Comparison of ENCODE assay signal across 10 cellular contexts in the genomic region with DNA sequence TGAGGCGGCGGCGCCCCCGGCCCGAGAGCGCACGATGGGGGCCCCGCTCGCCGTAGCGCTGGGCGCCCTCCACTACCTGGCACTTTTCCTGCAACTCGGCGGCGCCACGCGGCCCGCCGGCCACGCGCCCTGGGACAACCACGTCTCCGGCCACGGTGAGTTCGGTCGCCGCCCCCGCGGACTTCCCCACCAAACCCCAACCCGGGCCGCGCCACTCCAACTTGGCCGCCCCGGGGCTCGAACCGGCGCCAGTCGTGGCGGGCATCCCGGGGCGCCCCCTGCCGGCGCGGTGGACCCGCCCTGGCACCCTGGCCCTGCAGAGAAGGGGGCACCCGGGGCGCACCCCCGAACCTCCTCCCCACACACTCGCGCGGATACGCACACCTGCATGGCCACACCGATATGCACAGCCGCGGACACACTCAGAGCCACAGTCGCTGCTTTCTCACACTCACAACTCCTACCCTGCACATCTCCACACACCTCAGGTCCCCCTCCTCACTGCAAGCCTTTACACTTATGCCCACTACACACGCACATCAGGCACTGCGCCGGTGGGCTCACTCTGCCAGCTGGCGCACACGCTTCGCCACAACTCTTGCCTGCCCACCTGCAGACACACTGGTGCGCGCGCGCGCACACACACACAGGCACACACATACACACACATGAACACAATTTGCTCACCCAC. TPM values are rescaled to one million over a fixed set of nuclear protein-coding genes. Genes with fewer than 3 reads are reported as not detected.
DNase-seq lines count a peak whose midpoint lies in the region; ATAC-seq and TF ChIP-seq lines count a peak whose summit lies in the region.
"Had no signal": no experiment of that assay in that cellular context is flagged by ENCODE, and none has a peak within 500 bp of the region (broad histone marks: within the 10 kb centered on the region; RNA-seq: fewer than 3 reads in every experiment).

No MANE protein-coding gene starts in this region.

- no peaks in the 10 kb centered on the region for H3K36me3 Mint-ChIP-seq in T-helper 1 cell treated with Interleukin-12 subunit alpha and Interleukin-12 subunit beta and Interleukin-4 antibody, amounts not matched to agents 30 μg/mL and 1 μg/mL, for 36 hours (ENCODE audit: low read depth)

- H3K27ac Mint-ChIP-seq in T-helper 1 cell treated with Interleukin-12 subunit alpha and Interleukin-12 subunit beta and Interleukin-4 antibody, amounts not matched to agents 30 μg/mL and 1 μg/mL, for 36 hours: no peak overlapping the region
- H3K27ac Mint-ChIP-seq: activated CD4-positive, alpha-beta memory T cell treated with anti-CD3 and anti-CD28 coated beads for 36 hours had no signal

- ATAC-seq in HG02885 (IDR thresholded peaks at IDR 0.05; ENCODE audit: poor library complexity, unreplicated experiment): no peak
- no peak for ATAC-seq in HG02642 (IDR thresholded peaks at IDR 0.05; ENCODE audit: poor library complexity, unreplicated experiment)
- ATAC-seq in HG03097 (IDR thresholded peaks at IDR 0.05; ENCODE audit: low FRiP score, unreplicated experiment): no peak

- intact Hi-C loops in spleen (cut with DNase I; ENCODE audit: low total_unique reads): no loop called here

- DNase-seq in T-helper 1 cell: no peak
- no peak for DNase-seq in SK-N-MC (ENCODE audit: low read depth, low spot score)
- DNase-seq in right atrium auricular region (ENCODE audit: low spot score): no peak
- no peak for DNase-seq in spleen

- H3K4me3 ChIP-seq in SK-N-MC (peak overlapping the region; percentile 73), right atrium auricular region (peak overlapping the region; percentile 61 to 64), spleen (peak overlapping the region; percentile 39 to 74 (median 42))

- H3K9ac ChIP-seq in SK-N-MC (ENCODE audit: insufficient read length): peak overlapping the region; percentile 41

- H3K9me3 Mint-ChIP-seq in T-helper 1 cell treated with Interleukin-12 subunit alpha and Interleukin-12 subunit beta and Interleukin-4 antibody, amounts not matched to agents 30 μg/mL and 1 μg/mL, for 36 hours: no peaks in the 10 kb centered on the region
- H3K9me3 Mint-ChIP-seq: activated CD4-positive, alpha-beta memory T cell treated with anti-CD3 and anti-CD28 coated beads for 36 hours had no signal

- peaks cover 0 to 7% of the 10 kb centered on the region in 2 donors for H3K27me3 ChIP-seq in right atrium auricular region
- peaks cover 0 to 87% (median 38%) of the 10 kb centered on the region in 7 donors for H3K27me3 ChIP-seq in spleen (replicated peaks in 1 of 7)

- H3K27me3 Mint-ChIP-seq in T-helper 1 cell treated with Interleukin-12 subunit alpha and Interleukin-12 subunit beta and Interleukin-4 antibody, amounts not matched to agents 30 μg/mL and 1 μg/mL, for 36 hours (ENCODE audit: low read depth): peaks cover 53% of the 10 kb centered on the region

- H3K4me1 Mint-ChIP-seq in T-helper 1 cell treated with Interleukin-12 subunit alpha and Interleukin-12 subunit beta and Interleukin-4 antibody, amounts not matched to agents 30 μg/mL and 1 μg/mL, for 36 hours (ENCODE audit: low read depth): peaks cover 7% of the 10 kb centered on the region

- H3K27ac ChIP-seq in SK-N-MC (no peak overlapping the region), right atrium auricular region (peak overlapping the region; percentile 84 to 92), spleen (peak overlapping the region in 5 of 8 donors; percentile 60 to 77 (median 66))

- TF ChIP-seq CTCF in right atrium auricular region (IDR thresholded peaks at IDR 0.05) (peak; percentile 23 to 61), spleen (IDR thresholded peaks at IDR 0.05 in 8 of 11, conservative IDR thresholded peaks at IDR 0.05 in 3 of 11) (peak in 6 of 11 experiments; percentile 28 to 50 (median 44))

- TF ChIP-seq POLR2A in spleen (IDR thresholded peaks at IDR 0.05): no peak

- H3K4me1 ChIP-seq in right atrium auricular region (peaks cover 0 to 38% of the 10 kb centered on the region in 2 donors), spleen (peaks cover 3 to 39% (median 17%) of the 10 kb centered on the region in 6 donors)

- 26 to 59% (median 35%) methylated on average over 24 to 67 of the region's 67 CpGs for WGBS in spleen, 5 donors

- H3K36me3 ChIP-seq in SK-N-MC (ENCODE audit: insufficient read depth, low read length): no peaks in the 10 kb centered on the region
- H3K36me3 ChIP-seq in right atrium auricular region: no peaks in the 10 kb centered on the region
- no peaks in the 10 kb centered on the region for H3K36me3 ChIP-seq in spleen

- peak overlapping the region; percentile 59 for H3K4me3 Mint-ChIP-seq in T-helper 1 cell treated with Interleukin-12 subunit alpha and Interleukin-12 subunit beta and Interleukin-4 antibody, amounts not matched to agents 30 μg/mL and 1 μg/mL, for 36 hours
- H3K4me3 Mint-ChIP-seq: activated CD4-positive, alpha-beta memory T cell treated with anti-CD3 and anti-CD28 coated beads for 36 hours had no signal

- no peaks in the 10 kb centered on the region for H3K9me3 ChIP-seq in SK-N-MC (ENCODE audit: low read depth, low read length)
- no peaks in the 10 kb centered on the region for H3K9me3 ChIP-seq in right atrium auricular region
- H3K9me3 ChIP-seq in spleen: no peaks in the 10 kb centered on the region

RNA-seq across cellular contexts. Expression of a gene that starts 0.5 kb away (rescaled TPM):
- total RNA-seq in right atrium auricular region (100 to 1,000 TPM in 1 of 2 donors, 10 to 100 TPM in 1; 97.4 to 303 TPM), spleen (10 to 100 TPM; 12.9 to 88.7 (median 34.9) TPM)
- 10 to 100 TPM in 1 of 3 donors, 1 to 10 TPM in 2; 1.7 to 13.5 (median 2.9) TPM for polyA plus RNA-seq in spleen
- total RNA-seq: activated CD4-positive, alpha-beta memory T cell treated with anti-CD3 and anti-CD28 coated beads for 36 hours; mononuclear cell had no signal
